22 cellular contexts compared by ENCODE assay signal in genomic region chr10:58735087-58735486, GRCh38.
DNase-seq lines count a peak whose midpoint lies in the region; ATAC-seq and TF ChIP-seq lines count a peak whose summit lies in the region.
"Had no signal": no experiment of that assay in that cellular context is flagged by ENCODE, and none has a peak within 500 bp of the region (broad histone marks: within the 10 kb centered on the region; RNA-seq: fewer than 3 reads in every experiment).

No MANE protein-coding gene starts in this region.

- H3K27me3 ChIP-seq in right atrium auricular region, result no peaks in the 10 kb centered on the region
- H3K27me3 ChIP-seq in adipocyte (replicated peaks; ENCODE audit: control insufficient read depth, insufficient read depth, low read length), result no peaks in the 10 kb centered on the region
- no peaks in the 10 kb centered on the region for H3K27me3 ChIP-seq in mesenchymal stem cell (ENCODE audit: control insufficient read depth in 1 of 2, insufficient read depth in 1 of 2, low read length in 2 of 2)
- no peaks in the 10 kb centered on the region for H3K27me3 ChIP-seq in skeletal muscle tissue (ENCODE audit: control insufficient read depth in 3 of 3, insufficient read depth in 3 of 3, low read length in 3 of 3)
- H3K27me3 ChIP-seq in Peyer's patch, result no peaks in the 10 kb centered on the region
- H3K27me3 ChIP-seq: MG63 had no signal

- 64% methylated on average over 4 of the region's 7 CpGs for WGBS in mesenchymal stem cell

- H2BK15ac ChIP-seq in mesenchymal stem cell (ENCODE audit: low read depth, poor library complexity, severe bottlenecking), result no peak overlapping the region

- intact Hi-C loops in left cardiac atrium (cut with DNase I), result no loop called here

- H2BK12ac ChIP-seq in mesenchymal stem cell (ENCODE audit: low read length in 2 of 2), result no peak overlapping the region

- H3K9me3 ChIP-seq in right atrium auricular region, result peaks cover 3 to 6% of the 10 kb centered on the region in 2 donors
- H3K9me3 ChIP-seq in adipocyte (ENCODE audit: control insufficient read depth, low read length), result peaks cover 4% of the 10 kb centered on the region
- peaks cover 19% of the 10 kb centered on the region for H3K9me3 ChIP-seq in mesenchymal stem cell (ENCODE audit: control insufficient read depth, low read length)
- no peaks in the 10 kb centered on the region for H3K9me3 ChIP-seq in skeletal muscle tissue (ENCODE audit: control insufficient read depth in 3 of 3, low read length in 3 of 3)
- no peaks in the 10 kb centered on the region for H3K9me3 ChIP-seq in Peyer's patch

- TF ChIP-seq CTCF in right atrium auricular region (IDR thresholded peaks at IDR 0.05) (no peak), Peyer's patch (IDR thresholded peaks at IDR 0.05) (no peak)

- H3K36me3 ChIP-seq in right atrium auricular region, result no peaks in the 10 kb centered on the region
- H3K36me3 ChIP-seq in adipocyte (ENCODE audit: control insufficient read depth, insufficient read depth, low read length, severe bottlenecking), result peaks cover 4% of the 10 kb centered on the region
- H3K36me3 ChIP-seq in mesenchymal stem cell (ENCODE audit: control insufficient read depth in 1 of 2, insufficient read depth in 2 of 2, low read depth in 1 of 2, low read length in 2 of 2), result peaks cover 13 to 28% of the 10 kb centered on the region in 2 experiments
- no peaks in the 10 kb centered on the region for H3K36me3 ChIP-seq in skeletal muscle tissue (ENCODE audit: control insufficient read depth in 3 of 3, insufficient read depth in 3 of 3, low read length in 3 of 3)
- H3K36me3 ChIP-seq in Peyer's patch, result no peaks in the 10 kb centered on the region
- H3K36me3 ChIP-seq: MG63 had no signal

- H3K4me1 ChIP-seq in right atrium auricular region (peaks cover 0 to 20% of the 10 kb centered on the region in 2 donors), adipocyte (ENCODE audit: control insufficient read depth, insufficient read depth, low read length) (peaks cover 27% of the 10 kb centered on the region), mesenchymal stem cell (ENCODE audit: control insufficient read depth, insufficient read depth, low read depth, low read length) (peaks cover 4% of the 10 kb centered on the region), skeletal muscle tissue (ENCODE audit: control insufficient read depth in 3 of 3, insufficient read depth in 3 of 3, low read length in 3 of 3) (peaks cover 5 to 13% (median 10%) of the 10 kb centered on the region in 3 donors), Peyer's patch (no peaks in the 10 kb centered on the region)

- H3K9ac ChIP-seq in adipocyte (ENCODE audit: low read length) (peak overlapping the region; percentile 27), mesenchymal stem cell (ENCODE audit: low read length) (peak overlapping the region; percentile 39), skeletal muscle tissue (ENCODE audit: low read depth in 1 of 3, low read length in 3 of 3) (peak overlapping the region in 2 of 3 donors; percentile 35 to 52)

- no peak overlapping the region for H4K8ac ChIP-seq in mesenchymal stem cell (ENCODE audit: low read length)

- H2AFZ ChIP-seq in mesenchymal stem cell (ENCODE audit: low read depth, low read length), result no peak overlapping the region

- no peak overlapping the region for H4K91ac ChIP-seq in mesenchymal stem cell (ENCODE audit: low read length)

- H3K14ac ChIP-seq in mesenchymal stem cell (ENCODE audit: low read length in 2 of 2), result no peak overlapping the region

- H2AK5ac ChIP-seq in mesenchymal stem cell (ENCODE audit: low read length, severe bottlenecking), result no peak overlapping the region

- no peak overlapping the region for H2BK5ac ChIP-seq in mesenchymal stem cell (ENCODE audit: low read depth, low read length, poor library complexity, severe bottlenecking)

- no peak overlapping the region for H3K4ac ChIP-seq in mesenchymal stem cell (ENCODE audit: low read depth in 1 of 2, low read length in 2 of 2)

- H3K27ac ChIP-seq in right atrium auricular region (peak overlapping the region in 1 of 2 donors; percentile 17), mesenchymal stem cell (ENCODE audit: low read length, poor library complexity, severe bottlenecking) (no peak overlapping the region), skeletal muscle tissue (ENCODE audit: low read depth, low read length) (peak overlapping the region; percentile 11), Peyer's patch (no peak overlapping the region)
- H3K27ac ChIP-seq: C4-2B had no signal

- peak; percentile 50 for ATAC-seq in left cardiac atrium
- ATAC-seq: PC-3 had no signal

- no peak overlapping the region for H3K23ac ChIP-seq in mesenchymal stem cell (ENCODE audit: low read length in 2 of 2)

- no peak overlapping the region for H3K4me2 ChIP-seq in mesenchymal stem cell (ENCODE audit: low read length, poor library complexity, severe bottlenecking)

- H3K4me3 ChIP-seq in right atrium auricular region, result no peak overlapping the region
- H3K4me3 ChIP-seq in adipocyte (ENCODE audit: low read length), result peak overlapping the region; percentile 6
- H3K4me3 ChIP-seq in mesenchymal stem cell (ENCODE audit: insufficient read depth in 1 of 2, low read depth in 1 of 2, low read length in 2 of 2), result peak overlapping the region in 1 of 2 experiments; percentile 19
- peak overlapping the region in 2 of 3 donors; percentile 3 to 26 for H3K4me3 ChIP-seq in skeletal muscle tissue (ENCODE audit: low read length in 3 of 3)
- H3K4me3 ChIP-seq in Peyer's patch, result no peak overlapping the region
- H3K4me3 ChIP-seq: MG63 had no signal

- H3K18ac ChIP-seq in mesenchymal stem cell (ENCODE audit: low read depth in 1 of 2, low read length in 2 of 2), result no peak overlapping the region

- peaks cover 9% of the 10 kb centered on the region for H3K79me1 ChIP-seq in mesenchymal stem cell (replicated peaks; ENCODE audit: low read length, poor library complexity, severe bottlenecking)

- no peak overlapping the region for H2BK120ac ChIP-seq in mesenchymal stem cell (ENCODE audit: low read depth, low read length)

- TF ChIP-seq POLR2A in Peyer's patch (IDR thresholded peaks at IDR 0.05), result no peak

- DNase-seq in left cardiac atrium (no peak), right atrium auricular region (ENCODE audit: low spot score) (no peak), adipocyte (ENCODE audit: low read depth) (no peak), mesenchymal stem cell (no peak), Peyer's patch (no peak), SK-N-DZ (ENCODE audit: low spot score) (no peak), COR-L47 (lab: John Stamatoyannopoulos, UW) (no peak)
- DNase-seq: 8988T; CD8-positive, alpha-beta memory T cell; EL; GF-D8; H7; MG63; NCI-H1417 treated with DMSO at 0.1 percent for 48 hours; NCI-H187; NCI-H2107; NCI-H446 treated with DMSO at 0.1 percent for 48 hours; NCI-H526 treated with DMSO at 0.1 percent for 48 hours; PC-3; SIG-M5 had no signal

Comparison
In these comparisons a context has a peak if more than half of its experiments do, and no peak if none do; other contexts are left out.
1. H3K4me3 ChIP-seq: peak in adipocyte (single experiment) and skeletal muscle tissue (2 of 3); none in right atrium auricular region (0 of 2) and Peyer's patch (0 of 4).
2. Peak in every context shown above with its lines, with median percentiles within 50 percentile points of each other: H3K9ac ChIP-seq.